In genomic region chr12:121793836-121794531, GRCh38 we compare ENCODE assay signal across 8 cellular contexts. TPM values are rescaled to one million over a fixed set of nuclear protein-coding genes. Genes with fewer than 3 reads are reported as not detected.
DNase-seq lines count a peak whose midpoint lies in the region; ATAC-seq and TF ChIP-seq lines count a peak whose summit lies in the region.

No MANE protein-coding gene starts in this region.

- CTCF ChIA-PET in CD4-positive, alpha-beta memory T cell (lab: Charles Lee; ENCODE audit: partially characterized antibody): interaction anchor here (0.5 to 15.1 kb wide), 44 partner anchors 14 to 709 kb away, joined by 3 to 918 read pairs (median 4); partner anchors contain the start of genes CFAP251, PSMD9, SETD1B and TMEM120B

- H3K27ac ChIP-seq in CD4-positive, alpha-beta memory T cell (ENCODE audit: low read depth, low read length): peak overlapping the region; percentile 97

- no peaks in the 10 kb centered on the region for H3K9me3 Mint-ChIP-seq in CD4-positive, alpha-beta memory T cell
- H3K9me3 Mint-ChIP-seq in endothelial cell (ENCODE audit: unreplicated experiment): no peaks in the 10 kb centered on the region

- H3K27ac Mint-ChIP-seq in CD4-positive, alpha-beta memory T cell: peak overlapping the region; percentile 97 to 99 (median 97)
- peak overlapping the region; percentile 59 for H3K27ac Mint-ChIP-seq in endothelial cell (ENCODE audit: unreplicated experiment)

- ATAC-seq in GM19438 (IDR thresholded peaks at IDR 0.05; ENCODE audit: low read depth, unreplicated experiment) (peak; percentile 36), HG03571 (IDR thresholded peaks at IDR 0.05; ENCODE audit: unreplicated experiment) (peak; percentile 33)

- peaks cover 32 to 72% (median 54%) of the 10 kb centered on the region in 4 donors for H3K4me1 Mint-ChIP-seq in CD4-positive, alpha-beta memory T cell
- H3K4me1 Mint-ChIP-seq in endothelial cell (ENCODE audit: unreplicated experiment): peaks cover 46% of the 10 kb centered on the region

- peak; percentile 93 for TF ChIP-seq CTCF in endothelial cell (IDR thresholded peaks at IDR 0.05; ENCODE audit: unreplicated experiment)

- intact Hi-C loops in CD4-positive, alpha-beta memory T cell (cut with micrococcal nuclease): loop anchor here (1.0 to 5.0 kb wide), 10 partner anchors 8 to 217 kb away; partner anchors contain the start of genes ORAI1, PSMD9 and TMEM120B

- no peaks in the 10 kb centered on the region for H3K27me3 ChIP-seq in CD4-positive, alpha-beta memory T cell (ENCODE audit: insufficient read depth, low read length)

- H3K4me1 ChIP-seq in CD4-positive, alpha-beta memory T cell (ENCODE audit: insufficient read depth, low read length): peaks cover 64% of the 10 kb centered on the region

- POLR2A ChIA-PET in CD4-positive, alpha-beta memory T cell (lab: Charles Lee; ENCODE audit: partially characterized antibody): interaction anchor here (0.6 to 44.6 kb wide), 28 partner anchors 3 to 394 kb away, joined by 3 to 2727 read pairs (median 6); partner anchors contain the start of genes CFAP251, PSMD9, RHOF and RNF34

- H3K27me3 Mint-ChIP-seq in CD4-positive, alpha-beta memory T cell: no peaks in the 10 kb centered on the region
- peaks cover 28% of the 10 kb centered on the region for H3K27me3 Mint-ChIP-seq in endothelial cell (ENCODE audit: unreplicated experiment)

- no peaks in the 10 kb centered on the region for H3K9me3 ChIP-seq in CD4-positive, alpha-beta memory T cell (ENCODE audit: control insufficient read depth in 1 of 2, low read length in 2 of 2)

- peaks cover 21% of the 10 kb centered on the region for H3K36me3 ChIP-seq in CD4-positive, alpha-beta memory T cell (ENCODE audit: insufficient read depth, low read length)

- peak overlapping the region; percentile 78 to 94 (median 87) for H3K4me3 Mint-ChIP-seq in CD4-positive, alpha-beta memory T cell
- H3K4me3 Mint-ChIP-seq in endothelial cell (ENCODE audit: unreplicated experiment): peak overlapping the region; percentile 37

- H3K36me3 Mint-ChIP-seq in CD4-positive, alpha-beta memory T cell: peaks cover 11 to 49% of the 10 kb centered on the region in 2 donors
- H3K36me3 Mint-ChIP-seq in endothelial cell (ENCODE audit: low read depth, unreplicated experiment): peaks cover 16% of the 10 kb centered on the region

- peak; percentile 94 to 98 (median 95) for DNase-seq in CD4-positive, alpha-beta memory T cell
- peak; percentile 93 for DNase-seq in NOMO-1 treated with DMSO at 0.1 percent for 48 hours (lab: John Stamatoyannopoulos, UW; ENCODE audit: unreplicated experiment)
- peak; percentile 82 for DNase-seq in activated CD8-positive, alpha-beta memory T cell treated with anti-CD3 and anti-CD28 coated beads, Interleukin-2, amount 50 U/mL, for 1 hour (ENCODE audit: extremely low read depth)
- peak; percentile 96 for DNase-seq in endothelial cell (ENCODE audit: low spot score)
- DNase-seq in middle frontal gyrus (ENCODE audit: extremely low spot score, low spot score): peak; percentile 84
- DNase-seq in stimulated activated CD8-positive, alpha-beta memory T cell treated with anti-CD3 and anti-CD28 coated beads, Interleukin-4, amount 100 ng/mL, for 1 hour (ENCODE audit: low read depth in 2 of 2, low spot score in 1 of 2): peak; percentile 87 to 89

- peak overlapping the region; percentile 67 to 99 for H3K4me3 ChIP-seq in CD4-positive, alpha-beta memory T cell (ENCODE audit: low read length in 2 of 2)

RNA-seq across cellular contexts. Expression of gene RHOF, which starts 0.5 kb away (rescaled TPM):
- total RNA-seq in CD4-positive, alpha-beta memory T cell: 100 to 1,000 TPM; 137 to 138 TPM
- 100 to 1,000 TPM in 1 of 2 donors, 10 to 100 TPM in 1; 72.6 to 106 TPM for polyA plus RNA-seq in CD4-positive, alpha-beta memory T cell
- total RNA-seq in endothelial cell (ENCODE audit: unreplicated experiment): 25.7 TPM

RNA-seq across cellular contexts. Expression of gene SETD1B, which starts 9.8 kb away (rescaled TPM):
- 10 to 100 TPM; 67.1 to 69.3 TPM for total RNA-seq in CD4-positive, alpha-beta memory T cell
- 1 to 10 TPM in 1 of 2 donors, under 1 TPM in 1; 0.13 to 3.3 TPM for polyA plus RNA-seq in CD4-positive, alpha-beta memory T cell
- 25.3 TPM for total RNA-seq in endothelial cell (ENCODE audit: unreplicated experiment)

Comparison
In these comparisons a context has a peak if more than half of its experiments do, and no peak if none do; other contexts are left out.
1. Peak in every context shown above with its lines: DNase-seq, ATAC-seq, H3K4me3 ChIP-seq and H3K27ac ChIP-seq.